Comparison of ENCODE assay signal across 13 cellular contexts in genomic region chr7:33072471-33072870, GRCh38. TPM values are rescaled to one million over a fixed set of nuclear protein-coding genes. Genes with fewer than 3 reads are reported as not detected.
A peak's percentile ranks its signal among the peaks of the same experiment; 100 is the strongest.
DNase-seq lines count a peak whose midpoint lies in the region; ATAC-seq, FAIRE-seq and TF ChIP-seq lines count a peak whose summit lies in the region.
"Had no signal": no experiment of that assay in that cellular context is flagged by ENCODE, and none has a peak within 500 bp of the region (broad histone marks: within the 10 kb centered on the region; RNA-seq: fewer than 3 reads in every experiment).

No MANE protein-coding gene starts in this region.

- no peak for TF ChIP-seq POLR2A in endothelial cell of umbilical vein (IDR thresholded peaks at IDR 0.05; ENCODE audit: low read depth, low read length)

- ATAC-seq in GM21381 (IDR thresholded peaks at IDR 0.05; ENCODE audit: unreplicated experiment) = no peak
- ATAC-seq: GM12878 had no signal

- H2AFZ ChIP-seq in PC-9 = peak overlapping the region; percentile 61
- peak overlapping the region; percentile 35 for H2AFZ ChIP-seq in endothelial cell of umbilical vein (ENCODE audit: low read depth, low read length)
- H2AFZ ChIP-seq in mesenchymal stem cell (ENCODE audit: low read depth, low read length) = no peak overlapping the region
- no peak overlapping the region for H2AFZ ChIP-seq in neural progenitor cell (replicated peaks)

- no peak overlapping the region for H3K18ac ChIP-seq in mesenchymal stem cell (ENCODE audit: low read depth in 1 of 2, low read length in 2 of 2)

- no peaks in the 10 kb centered on the region for H3K9me1 ChIP-seq in endothelial cell of umbilical vein (replicated peaks; ENCODE audit: control insufficient read depth, extremely low read depth, insufficient read depth, low read length)

- H3K27me3 Mint-ChIP-seq in neural progenitor cell (ENCODE audit: insufficient read depth, low read depth) = peaks cover 3% of the 10 kb centered on the region

- dilution Hi-C loops in endothelial cell of umbilical vein (cut with MboI; ENCODE audit: extremely low pct_ligation_motif_present, low sequenced_read_pairs) = no loop called here

- no peak overlapping the region for H3K27ac Mint-ChIP-seq in neural progenitor cell
- H3K27ac Mint-ChIP-seq: activated naive CD4-positive, alpha-beta T cell treated with anti-CD3 and anti-CD28 coated beads, Interleukin-2, amount 50 U/mL, for 24 hours had no signal

- H4K91ac ChIP-seq in mesenchymal stem cell (ENCODE audit: low read length) = no peak overlapping the region

- H3K27me3 ChIP-seq in PC-9 (ENCODE audit: insufficient read depth, low read depth) = peaks cover 27% of the 10 kb centered on the region; the same call in 1 of the 2 replicates
- H3K27me3 ChIP-seq in endothelial cell of umbilical vein (ENCODE audit: control insufficient read depth in 2 of 2, insufficient read depth in 2 of 2, low read length in 2 of 2) = peaks cover 10 to 17% of the 10 kb centered on the region in 2 experiments
- peaks cover 0 to 10% of the 10 kb centered on the region in 2 experiments for H3K27me3 ChIP-seq in mesenchymal stem cell (ENCODE audit: control insufficient read depth in 1 of 2, insufficient read depth in 1 of 2, low read length in 2 of 2)
- H3K27me3 ChIP-seq in neural progenitor cell = no peaks in the 10 kb centered on the region
- H3K27me3 ChIP-seq: vagina had no signal

- H3K4me1 Mint-ChIP-seq in neural progenitor cell = no peaks in the 10 kb centered on the region

- BruUV-seq in PC-9 (replicated peaks; lab: Mats Ljungman, UMichigan) = no TSS peak
- no TSS peak for BruUV-seq in endothelial cell of umbilical vein (replicated peaks; lab: Mats Ljungman, UMichigan)

- H3K9me2 ChIP-seq in PC-9 (ENCODE audit: insufficient read depth) = no peaks in the 10 kb centered on the region

- POLR2A ChIA-PET in PC-9 (lab: Charles Lee; ENCODE audit: unreplicated experiment) (no interaction called here), endothelial cell of umbilical vein (lab: Charles Lee) (interaction anchor here (1.4 kb wide), 1 partner anchor 10 kb away, joined by 5 read pairs; the partner anchor contains the start of gene NT5C3A)

- no peak overlapping the region for H4K8ac ChIP-seq in mesenchymal stem cell (ENCODE audit: low read length)

- H3K4ac ChIP-seq in mesenchymal stem cell (ENCODE audit: low read depth in 1 of 2, low read length in 2 of 2) = no peak overlapping the region

- H3K36me3 ChIP-seq in PC-9 (ENCODE audit: low read depth) = no peaks in the 10 kb centered on the region
- H3K36me3 ChIP-seq in endothelial cell of umbilical vein (ENCODE audit: control insufficient read depth in 2 of 2, extremely low read depth in 1 of 2, insufficient read depth in 2 of 2, low read length in 2 of 2) = no peaks in the 10 kb centered on the region
- no peaks in the 10 kb centered on the region for H3K36me3 ChIP-seq in mesenchymal stem cell (ENCODE audit: control insufficient read depth in 1 of 2, insufficient read depth in 2 of 2, low read depth in 1 of 2, low read length in 2 of 2)
- no peaks in the 10 kb centered on the region for H3K36me3 ChIP-seq in neural progenitor cell
- H3K36me3 ChIP-seq: vagina had no signal

- H3K4me3 Mint-ChIP-seq in neural progenitor cell = no peak overlapping the region
- H3K4me3 Mint-ChIP-seq: activated naive CD4-positive, alpha-beta T cell treated with anti-CD3 and anti-CD28 coated beads, Interleukin-2, amount 50 U/mL, for 24 hours had no signal

- no peak overlapping the region for H2BK15ac ChIP-seq in mesenchymal stem cell (ENCODE audit: low read depth, poor library complexity, severe bottlenecking)

- H3K9me3 ChIP-seq in PC-9 (ENCODE audit: insufficient read depth, low read depth) (peaks cover 30% of the 10 kb centered on the region), endothelial cell of umbilical vein (replicated peaks; ENCODE audit: control insufficient read depth, insufficient read depth, low read length) (no peaks in the 10 kb centered on the region), mesenchymal stem cell (ENCODE audit: control insufficient read depth, low read length) (peaks cover 16% of the 10 kb centered on the region), neural progenitor cell (ENCODE audit: low read depth) (no peaks in the 10 kb centered on the region)
- H3K9me3 ChIP-seq: vagina had no signal

- no peak overlapping the region for H3K27ac ChIP-seq in PC-9
- peak overlapping the region; percentile 7 for H3K27ac ChIP-seq in endothelial cell of umbilical vein (ENCODE audit: insufficient read depth, low read depth, low read length)
- H3K27ac ChIP-seq in mesenchymal stem cell (ENCODE audit: low read length, poor library complexity, severe bottlenecking) = peak overlapping the region; percentile 54
- no peak overlapping the region for H3K27ac ChIP-seq in neural progenitor cell
- H3K27ac ChIP-seq: vagina had no signal

- H3K9ac ChIP-seq in endothelial cell of umbilical vein (replicated peaks; ENCODE audit: extremely low read depth, insufficient read depth, low read length) (no peak overlapping the region), mesenchymal stem cell (ENCODE audit: low read length) (peak overlapping the region; percentile 71), neural progenitor cell (no peak overlapping the region)

- H3K4me2 ChIP-seq in PC-9 (peak overlapping the region; percentile 35; the same call in 1 of the 2 replicates), endothelial cell of umbilical vein (ENCODE audit: insufficient read depth, low read length) (peak overlapping the region; percentile 28), mesenchymal stem cell (ENCODE audit: low read length, poor library complexity, severe bottlenecking) (no peak overlapping the region), neural progenitor cell (no peak overlapping the region)

- no peaks in the 10 kb centered on the region for H3K79me1 ChIP-seq in mesenchymal stem cell (replicated peaks; ENCODE audit: low read length, poor library complexity, severe bottlenecking)

- H4K20me1 ChIP-seq in PC-9 (ENCODE audit: insufficient read depth) (no peaks in the 10 kb centered on the region), endothelial cell of umbilical vein (replicated peaks; ENCODE audit: control insufficient read depth, extremely low read depth, insufficient read depth, low read length) (no peaks in the 10 kb centered on the region), neural progenitor cell (ENCODE audit: low read depth) (no peaks in the 10 kb centered on the region)

- no peak overlapping the region for H2BK12ac ChIP-seq in mesenchymal stem cell (ENCODE audit: low read length in 2 of 2)

- H2BK120ac ChIP-seq in mesenchymal stem cell (ENCODE audit: low read depth, low read length) = no peak overlapping the region

- H3K36me3 Mint-ChIP-seq in neural progenitor cell = no peaks in the 10 kb centered on the region
- H3K36me3 Mint-ChIP-seq: activated naive CD4-positive, alpha-beta T cell treated with anti-CD3 and anti-CD28 coated beads, Interleukin-2, amount 50 U/mL, for 24 hours had no signal

- intact Hi-C loops in PC-9 (cut with micrococcal nuclease; ENCODE audit: unreplicated experiment) (no loop called here), endothelial cell of umbilical vein (cut with micrococcal nuclease) (no loop called here)

- DNase-seq in EH (ENCODE audit: low read depth) (peak; percentile 87), PC-9 (no peak), endothelial cell of umbilical vein (ENCODE audit: low read depth, low spot score) (peak; percentile 69), mesenchymal stem cell (peak; percentile 63), neural progenitor cell (ENCODE audit: low spot score) (no peak), putamen (ENCODE audit: low spot score) (no peak)
- no peak for DNase-seq in activated naive CD4-positive, alpha-beta T cell treated with anti-CD3 and anti-CD28 coated beads, Interleukin-2, amount 50 U/mL, for 16 hours
- DNase-seq: activated CD4-positive, alpha-beta T cell treated with anti-CD3 and anti-CD28 coated beads, Interleukin-2, amount 50 U/mL, for 48 hours; NCI-H748 treated with DMSO at 0.1 percent for 48 hours had no signal

- H3K23ac ChIP-seq in mesenchymal stem cell (ENCODE audit: low read length in 2 of 2) = no peak overlapping the region

- H2BK5ac ChIP-seq in mesenchymal stem cell (ENCODE audit: low read depth, low read length, poor library complexity, severe bottlenecking) = no peak overlapping the region

- H3K9me3 Mint-ChIP-seq in neural progenitor cell = peaks cover 29% of the 10 kb centered on the region
- H3K9me3 Mint-ChIP-seq: activated naive CD4-positive, alpha-beta T cell treated with anti-CD3 and anti-CD28 coated beads, Interleukin-2, amount 50 U/mL, for 24 hours had no signal

- H3K79me2 ChIP-seq in PC-9 (ENCODE audit: low read depth) = no peaks in the 10 kb centered on the region
- no peaks in the 10 kb centered on the region for H3K79me2 ChIP-seq in endothelial cell of umbilical vein (ENCODE audit: control insufficient read depth, insufficient read depth, low read length)
- no peaks in the 10 kb centered on the region for H3K79me2 ChIP-seq in neural progenitor cell (ENCODE audit: low read depth)

- H3F3A ChIP-seq in PC-9 (ENCODE audit: insufficient read depth, low read depth) (no peaks in the 10 kb centered on the region), neural progenitor cell (ENCODE audit: low read depth) (no peaks in the 10 kb centered on the region)

- H3K4me1 ChIP-seq in PC-9 (replicated peaks; ENCODE audit: insufficient read depth) (0 out of 2 replicates have a peak, but pooled peaks cover 7% of the 10 kb centered on the region), endothelial cell of umbilical vein (ENCODE audit: control insufficient read depth, extremely low read depth, insufficient read depth, low read length) (peaks cover 10% of the 10 kb centered on the region), mesenchymal stem cell (ENCODE audit: control insufficient read depth, insufficient read depth, low read depth, low read length) (peaks cover 3% of the 10 kb centered on the region), neural progenitor cell (no peaks in the 10 kb centered on the region)
- H3K4me1 ChIP-seq: vagina had no signal

- peak; percentile 68 for FAIRE-seq in endothelial cell of umbilical vein (lab: Jason Lieb, UNC)
- FAIRE-seq: GM12878 had no signal

- H3K4me3 ChIP-seq in PC-9 (no peak overlapping the region), endothelial cell of umbilical vein (replicated peaks in 1 of 3; ENCODE audit: insufficient read depth in 1 of 3, low read depth in 1 of 3, low read length in 3 of 3) (no peak overlapping the region), mesenchymal stem cell (ENCODE audit: insufficient read depth in 1 of 2, low read depth in 1 of 2, low read length in 2 of 2) (peak overlapping the region in 1 of 2 experiments; percentile 4), neural progenitor cell (no peak overlapping the region)
- H3K4me3 ChIP-seq: GM12878, vagina had no signal

- TF ChIP-seq CTCF in PC-9 (conservative IDR thresholded peaks at IDR 0.05) (no peak), endothelial cell of umbilical vein (IDR thresholded peaks at IDR 0.05; ENCODE audit: extremely low read depth in 1 of 2, insufficient read depth in 1 of 2, low read depth in 1 of 2, low read length in 2 of 2) (no peak), neural progenitor cell (IDR thresholded peaks at IDR 0.05) (no peak)

- CTCF ChIA-PET in PC-9 (lab: Charles Lee) = no interaction called here
- CTCF ChIA-PET in endothelial cell of umbilical vein (lab: Charles Lee) = interaction anchor here (0.7 to 2.8 kb wide), 5 partner anchors 10 to 228 kb away, joined by 3 to 12 read pairs (median 4); partner anchors contain the start of genes NT5C3A and RP9

- H2AK5ac ChIP-seq in mesenchymal stem cell (ENCODE audit: low read length, severe bottlenecking) = no peak overlapping the region

- 28% methylated on average over 2 of the region's 2 CpGs for WGBS in mesenchymal stem cell

- H3K14ac ChIP-seq in mesenchymal stem cell (ENCODE audit: low read length in 2 of 2) = no peak overlapping the region

RNA-seq across cellular contexts. Expression of gene NT5C3A, which starts 9.9 kb away (rescaled TPM):
- total RNA-seq in PC-9 (2021) (43.8 and 60.4 TPM in 2 replicates), endothelial cell of umbilical vein (22.0 and 22.6 TPM in 2 replicates), neural progenitor cell (ENCODE audit: low replicate concordance) (34.6 and 72.1 TPM in 2 replicates)
- 4.3 and 7.1 TPM in 2 replicates for polyA plus RNA-seq in endothelial cell of umbilical vein
- 8.3 and 10.0 TPM in 2 replicates for polyA plus RNA-seq in endothelial cell of umbilical vein (2011; cell fraction: cytosol; rRNA removed)
- 9.9 and 15.2 TPM in 2 replicates for polyA plus RNA-seq in endothelial cell of umbilical vein (2011; cell fraction: nucleus; rRNA removed)
- 15.0 and 19.7 TPM in 2 replicates for polyA plus RNA-seq in endothelial cell of umbilical vein (2012)
- 2.7 and 4.6 TPM in 2 replicates for polyA minus RNA-seq in endothelial cell of umbilical vein
- polyA minus RNA-seq in endothelial cell of umbilical vein (2011; cell fraction: cytosol; rRNA and poly(A)+ RNA removed) = 10.5 TPM
- 12.7 and 13.5 TPM in 2 replicates for polyA minus RNA-seq in endothelial cell of umbilical vein (2011; cell fraction: nucleus; rRNA and poly(A)+ RNA removed)
- polyA plus RNA-seq in mesenchymal stem cell (2013, experiment 1 of 2) = 18.2 TPM
- polyA plus RNA-seq in mesenchymal stem cell (2013, experiment 2 of 2) = 19.5 TPM

RNA-seq across cellular contexts. Expression of gene RP9, which starts 36.7 kb away (rescaled TPM):
- total RNA-seq in PC-9 (2021) = 15.4 and 22.1 TPM in 2 replicates
- total RNA-seq in endothelial cell of umbilical vein = 18.5 and 20.9 TPM in 2 replicates
- 15.1 and 16.0 TPM in 2 replicates for polyA plus RNA-seq in endothelial cell of umbilical vein
- 19.3 and 21.7 TPM in 2 replicates for polyA plus RNA-seq in endothelial cell of umbilical vein (2011; cell fraction: cytosol; rRNA removed)
- polyA plus RNA-seq in endothelial cell of umbilical vein (2011; cell fraction: nucleus; rRNA removed) = 22.8 and 31.2 TPM in 2 replicates
- polyA plus RNA-seq in endothelial cell of umbilical vein (2012) = 19.2 and 22.2 TPM in 2 replicates
- polyA minus RNA-seq in endothelial cell of umbilical vein = 12.9 and 17.1 TPM in 2 replicates
- polyA minus RNA-seq in endothelial cell of umbilical vein (2011; cell fraction: cytosol; rRNA and poly(A)+ RNA removed) = 16.8 TPM
- polyA minus RNA-seq in endothelial cell of umbilical vein (2011; cell fraction: nucleus; rRNA and poly(A)+ RNA removed) = 15.9 and 20.0 TPM in 2 replicates
- polyA plus RNA-seq in mesenchymal stem cell (2013, experiment 1 of 2) = 25.9 TPM
- polyA plus RNA-seq in mesenchymal stem cell (2013, experiment 2 of 2) = 26.1 TPM
- 11.0 and 29.4 TPM in 2 replicates for total RNA-seq in neural progenitor cell (ENCODE audit: low replicate concordance)

RNA-seq across cellular contexts. Expression of gene BBS9, which starts 56.9 kb away (rescaled TPM):
- 12.4 and 13.1 TPM in 2 replicates for total RNA-seq in PC-9 (2021)
- total RNA-seq in endothelial cell of umbilical vein = 14.1 and 17.4 TPM in 2 replicates
- polyA plus RNA-seq in endothelial cell of umbilical vein = 5.0 and 5.7 TPM in 2 replicates
- 6.3 and 6.7 TPM in 2 replicates for polyA plus RNA-seq in endothelial cell of umbilical vein (2011; cell fraction: cytosol; rRNA removed)
- 12.8 and 13.5 TPM in 2 replicates for polyA plus RNA-seq in endothelial cell of umbilical vein (2011; cell fraction: nucleus; rRNA removed)
- polyA plus RNA-seq in endothelial cell of umbilical vein (2012) = 6.9 and 7.1 TPM in 2 replicates
- polyA minus RNA-seq in endothelial cell of umbilical vein = 31.6 and 31.9 TPM in 2 replicates
- 8.4 TPM for polyA minus RNA-seq in endothelial cell of umbilical vein (2011; cell fraction: cytosol; rRNA and poly(A)+ RNA removed)
- polyA minus RNA-seq in endothelial cell of umbilical vein (2011; cell fraction: nucleus; rRNA and poly(A)+ RNA removed) = 70.8 and 79.2 TPM in 2 replicates
- polyA plus RNA-seq in mesenchymal stem cell (2013, experiment 1 of 2) = 8.6 TPM
- 8.4 TPM for polyA plus RNA-seq in mesenchymal stem cell (2013, experiment 2 of 2)
- total RNA-seq in neural progenitor cell (ENCODE audit: low replicate concordance) = 40.3 and 52.3 TPM in 2 replicates

Comparison
In these comparisons a context has a peak if more than half of its experiments do, and no peak if none do; other contexts are left out.
1. DNase-seq: peak in EH (single experiment), endothelial cell of umbilical vein (single experiment) and mesenchymal stem cell (single experiment); none in PC-9 (0 of 2), activated naive CD4-positive, alpha-beta T cell treated with anti-CD3 and anti-CD28 coated beads, Interleukin-2, amount 50 U/mL, for 16 hours (single experiment), neural progenitor cell (single experiment) and putamen (single experiment).
2. H2AFZ ChIP-seq: peak in PC-9 (single experiment) and endothelial cell of umbilical vein (single experiment); none in mesenchymal stem cell (single experiment) and neural progenitor cell (single experiment).
3. H3K27ac ChIP-seq: peak in endothelial cell of umbilical vein (single experiment) and mesenchymal stem cell (single experiment); none in PC-9 (single experiment) and neural progenitor cell (single experiment).
4. H3K4me2 ChIP-seq: peak in PC-9 (single experiment) and endothelial cell of umbilical vein (single experiment); none in mesenchymal stem cell (single experiment) and neural progenitor cell (single experiment).